17 cellular contexts compared by ENCODE assay signal in the genomic region with DNA sequence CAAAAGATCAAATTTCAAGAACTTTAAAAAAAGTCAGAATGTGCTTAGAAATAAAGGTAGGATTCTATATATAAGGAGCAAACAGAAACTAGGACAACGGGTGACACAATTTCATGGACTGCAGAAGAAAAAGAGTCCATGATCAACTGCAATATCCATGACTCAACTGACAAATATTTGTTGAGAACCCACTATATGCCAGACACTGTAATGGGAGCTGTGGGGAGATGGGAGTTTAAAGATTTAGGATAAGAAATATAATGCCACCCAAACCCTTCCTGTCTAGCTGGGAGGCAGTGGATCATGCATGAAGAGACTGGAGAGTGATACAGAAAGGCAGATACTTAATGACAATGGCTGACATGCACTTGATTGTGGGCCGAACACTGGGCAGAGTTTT. TPM values are rescaled to one million over a fixed set of nuclear protein-coding genes. Genes with fewer than 3 reads are reported as not detected.
A peak's percentile ranks its signal among the peaks of the same experiment; 100 is the strongest.
DNase-seq lines count a peak whose midpoint lies in the region; ATAC-seq and TF ChIP-seq lines count a peak whose summit lies in the region.
"Had no signal": no experiment of that assay in that cellular context is flagged by ENCODE, and none has a peak within 500 bp of the region (broad histone marks: within the 10 kb centered on the region; RNA-seq: fewer than 3 reads in every experiment).

No MANE protein-coding gene starts in this region.

- H3K4me3 ChIP-seq in brain microvascular endothelial cell (ENCODE audit: low read depth, low read length) = no peak overlapping the region
- H3K4me3 ChIP-seq: A549; BLaER1 treated with 17β-estradiol and CSF1 and Interleukin-3, amounts not matched to agents 10 nM and 100 nM; HAP-1; SK-N-MC had no signal

- H3K27ac ChIP-seq in brain microvascular endothelial cell = no peak overlapping the region
- H3K27ac ChIP-seq: A549; BLaER1 treated with 17β-estradiol and CSF1 and Interleukin-3, amounts not matched to agents 10 nM and 100 nM; SK-N-MC had no signal

- ATAC-seq in GM19328 (IDR thresholded peaks at IDR 0.05; ENCODE audit: unreplicated experiment) = no peak
- ATAC-seq: A549 had no signal

- in situ Hi-C loops in brain microvascular endothelial cell (cut with HindIII; ENCODE audit: low pct_ligation_motif_present, low sequenced_read_pairs) = no loop called here

- TF ChIP-seq CTCF in brain microvascular endothelial cell (IDR thresholded peaks at IDR 0.05; ENCODE audit: low read depth, low read length, missing control alignments) = no peak

- DNase-seq in EH (ENCODE audit: low read depth) = peak; percentile 46
- peak; percentile 55 for DNase-seq in M059J (ENCODE audit: low read depth)
- DNase-seq in brain microvascular endothelial cell = peak; percentile 12
- peak; percentile 19 for DNase-seq in kidney tubule cell (ENCODE audit: low spot score)
- DNase-seq in DMS79 treated with DMSO at 0.1 percent for 48 hours (lab: John Stamatoyannopoulos, UW) = no peak
- no peak for DNase-seq in NCI-H748 (lab: John Stamatoyannopoulos, UW; ENCODE audit: unreplicated experiment)
- DNase-seq: CD8-positive, alpha-beta memory T cell; KBM-7; NCI-H1436; NCI-H2029; NCI-H2171; NCI-H774 had no signal

- no peaks in the 10 kb centered on the region for H3K36me3 ChIP-seq in brain microvascular endothelial cell (replicated peaks)
- H3K36me3 ChIP-seq: BLaER1 treated with 17β-estradiol and CSF1 and Interleukin-3, amounts not matched to agents 10 nM and 100 nM; HAP-1 had no signal

- no peaks in the 10 kb centered on the region for H3K27me3 ChIP-seq in brain microvascular endothelial cell (replicated peaks)
- H3K27me3 ChIP-seq: BLaER1 treated with 17β-estradiol and CSF1 and Interleukin-3, amounts not matched to agents 10 nM and 100 nM had no signal

RNA-seq across cellular contexts. Expression of gene CCDC112, which starts 27.6 kb away (rescaled TPM):
- total RNA-seq in M059J (2014; rRNA removed; shearing (Covaris generic)) = 2.5 and 4.8 TPM in 2 replicates

Comparison
In these comparisons a context has a peak if more than half of its experiments do, and no peak if none do; other contexts are left out.
1. DNase-seq: peak in EH (single experiment), M059J (single experiment), brain microvascular endothelial cell (single experiment) and kidney tubule cell (single experiment); none in DMS79 treated with DMSO at 0.1 percent for 48 hours (single experiment) and NCI-H748 (single experiment).